ENCODE assay signal across 8 cellular contexts in the genomic region with DNA sequence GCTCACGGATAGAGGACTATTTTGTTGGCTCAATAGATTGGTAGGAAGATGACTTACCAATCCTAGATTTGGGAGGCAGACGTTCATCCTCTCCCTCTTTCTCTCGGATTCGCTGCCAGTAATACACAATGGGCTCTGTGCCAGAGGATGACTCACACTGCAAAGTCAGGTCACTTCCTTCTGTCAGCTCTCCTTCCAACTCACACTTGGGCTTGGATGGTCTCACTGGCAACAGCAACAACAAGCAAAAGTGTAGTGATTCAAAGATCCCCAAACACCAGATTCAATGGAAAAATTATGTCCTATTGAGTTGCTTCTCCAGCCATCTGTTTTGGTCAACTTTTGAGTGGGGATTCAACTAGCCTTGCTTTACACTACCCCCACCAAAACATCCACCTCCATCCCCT. TPM values are rescaled to one million over a fixed set of nuclear protein-coding genes. Genes with fewer than 3 reads are reported as not detected.
DNase-seq lines count a peak whose midpoint lies in the region; ATAC-seq and TF ChIP-seq lines count a peak whose summit lies in the region.

No MANE protein-coding gene starts in this region.

- no peaks in the 10 kb centered on the region for H3K36me3 Mint-ChIP-seq in T-helper 17 cell (ENCODE audit: low read depth)

- H3K9me3 ChIP-seq in T-helper 17 cell (ENCODE audit: control insufficient read depth, low read length, poor library complexity, severe bottlenecking), result no peaks in the 10 kb centered on the region

- TF ChIP-seq RAD21 in Ishikawa (IDR thresholded peaks at IDR 0.05; ENCODE audit: low read depth), result no peak

- H3K27me3 Mint-ChIP-seq in T-helper 17 cell, result no peaks in the 10 kb centered on the region

- peak overlapping the region; percentile 95 for H3K27ac Mint-ChIP-seq in T-helper 17 cell

- H3K4me1 Mint-ChIP-seq in T-helper 17 cell, result peaks cover 34% of the 10 kb centered on the region

- no peak for TF ChIP-seq EP300 in Ishikawa (IDR thresholded peaks at IDR 0.05; ENCODE audit: borderline replicate concordance)

- H3K4me3 Mint-ChIP-seq in T-helper 17 cell, result peak overlapping the region; percentile 83

- ATAC-seq in T-helper 17 cell, result peak; percentile 73

- DNase-seq in AG08396 (ENCODE audit: low spot score) (peak; percentile 84), T-helper 17 cell (peak in 2 of 3 donors; percentile 47 to 51), brain pericyte (ENCODE audit: low read depth, low spot score) (peak; percentile 90), kidney tubule cell (ENCODE audit: low spot score) (peak; percentile 97), OCI-M2 (lab: John Stamatoyannopoulos, UW; ENCODE audit: unreplicated experiment) (no peak), inferior parietal cortex (ENCODE audit: extremely low spot score) (no peak)
- DNase-seq in stimulated activated CD4-positive, alpha-beta T cell treated with anti-CD3 and anti-CD28 coated beads, Interleukin-4, amount 100 ng/mL, for 48 hours (ENCODE audit: low read depth in 2 of 2), result peak; percentile 66 to 71

TF ChIP-seq in Ishikawa, 13 proteins besides CTCF, POLR2A, EP300 and RAD21:
- TF ChIP-seq NFIC (IDR thresholded peaks at IDR 0.05), result peak; percentile 79; the same call in 1 of the 2 replicates
- no peak for TF ChIP-seq EGR1 (IDR thresholded peaks at IDR 0.05)
TF ChIP-seq in Ishikawa: peak in this region for 1.

RNA-seq across cellular contexts. Expression of gene HSPA8, which starts 21.7 kb away (rescaled TPM):
- total RNA-seq in T-helper 17 cell, result 1,000 to 10,000 TPM; 1,034 to 1,253 TPM

Comparison
In these comparisons a context has a peak if more than half of its experiments do, and no peak if none do; other contexts are left out.
1. DNase-seq: peak in AG08396 (single experiment), T-helper 17 cell (2 of 3), brain pericyte (single experiment), kidney tubule cell (single experiment) and stimulated activated CD4-positive, alpha-beta T cell treated with anti-CD3 and anti-CD28 coated beads, Interleukin-4, amount 100 ng/mL, for 48 hours (2 of 2); none in OCI-M2 (single experiment) and inferior parietal cortex (single experiment).